ENCODE assay signal across 8 cellular contexts in genomic region chr17:74430706-74431567, GRCh38. TPM values are rescaled to one million over a fixed set of nuclear protein-coding genes. Genes with fewer than 3 reads are reported as not detected.
DNase-seq lines count a peak whose midpoint lies in the region; ATAC-seq and TF ChIP-seq lines count a peak whose summit lies in the region.

No MANE protein-coding gene starts in this region.

- intact Hi-C loops in upper lobe of right lung (cut with DNase I), result no loop called here

- H3K36me3 ChIP-seq in HUES48 (ENCODE audit: control insufficient read depth, insufficient read depth, low read length) (no peaks in the 10 kb centered on the region), upper lobe of right lung (no peaks in the 10 kb centered on the region)

- DNase-seq in AG08395 (ENCODE audit: low spot score), result peak; percentile 81
- peak; percentile 41 for DNase-seq in RPMI8226
- DNase-seq in epithelial cell of esophagus (ENCODE audit: low read depth), result peak; percentile 68
- peak; percentile 49 to 75 for DNase-seq in mesothelial cell of epicardium (ENCODE audit: low spot score in 2 of 2, unreplicated experiment in 2 of 2)
- peak; percentile 96 for DNase-seq in upper lobe of right lung

- H3K9me3 Mint-ChIP-seq in mesothelial cell of epicardium, result no peaks in the 10 kb centered on the region

- H3K4me3 ChIP-seq in HUES48 (ENCODE audit: low read depth, low read length), result peak overlapping the region; percentile 65
- peak overlapping the region; percentile 51 for H3K4me3 ChIP-seq in epithelial cell of esophagus (ENCODE audit: low read length)
- peak overlapping the region; percentile 65 for H3K4me3 ChIP-seq in upper lobe of right lung

- peaks cover 4% of the 10 kb centered on the region for H3K27me3 Mint-ChIP-seq in mesothelial cell of epicardium (ENCODE audit: low read depth)

- peak; percentile 50 for ATAC-seq in GM18502 (IDR thresholded peaks at IDR 0.05; ENCODE audit: poor library complexity, unreplicated experiment)
- peak; percentile 77 for ATAC-seq in upper lobe of right lung
- ATAC-seq in GM21390 (IDR thresholded peaks at IDR 0.05; ENCODE audit: unreplicated experiment), result no peak

- no peak for TF ChIP-seq CTCF in epithelial cell of esophagus (IDR thresholded peaks at IDR 0.05; ENCODE audit: insufficient read depth, low read depth, low read length, missing control alignments)
- TF ChIP-seq CTCF in mesothelial cell of epicardium (IDR thresholded peaks at IDR 0.05; ENCODE audit: unreplicated experiment), result no peak
- no peak for TF ChIP-seq CTCF in upper lobe of right lung (IDR thresholded peaks at IDR 0.05)

- H3K27me3 ChIP-seq in HUES48 (ENCODE audit: control insufficient read depth, insufficient read depth, low read length) (peaks cover 48% of the 10 kb centered on the region), upper lobe of right lung (peaks cover 23% of the 10 kb centered on the region)

- H3K27ac ChIP-seq in HUES48 (ENCODE audit: low read depth, low read length) (peak overlapping the region; percentile 81), upper lobe of right lung (peak overlapping the region; percentile 95)

- H3K4me1 Mint-ChIP-seq in mesothelial cell of epicardium, result peaks cover 45% of the 10 kb centered on the region

- H3K9ac ChIP-seq in HUES48 (ENCODE audit: low read depth, low read length), result peak overlapping the region; percentile 48; the same call in 1 of the 2 replicates

- H3K36me3 Mint-ChIP-seq in mesothelial cell of epicardium, result no peaks in the 10 kb centered on the region

- H3K4me3 Mint-ChIP-seq in mesothelial cell of epicardium, result peak overlapping the region; percentile 80

- H3K27ac Mint-ChIP-seq in mesothelial cell of epicardium, result peak overlapping the region; percentile 92

- no peaks in the 10 kb centered on the region for H3K9me3 ChIP-seq in HUES48 (ENCODE audit: control insufficient read depth, insufficient read depth, low read length)
- no peaks in the 10 kb centered on the region for H3K9me3 ChIP-seq in upper lobe of right lung

- peaks cover 36% of the 10 kb centered on the region for H3K4me1 ChIP-seq in HUES48 (ENCODE audit: control insufficient read depth, insufficient read depth, low read length)
- H3K4me1 ChIP-seq in upper lobe of right lung, result peaks cover 17% of the 10 kb centered on the region

RNA-seq across cellular contexts. Expression of gene GPRC5C, which starts 1.0 kb away (rescaled TPM):
- total RNA-seq in mesothelial cell of epicardium (37.2 to 44.2 TPM (median 38.7 TPM) in 3 replicates), upper lobe of right lung (48.6 TPM)

RNA-seq across cellular contexts. Expression of gene CD300A, which starts 35.5 kb away (rescaled TPM):
- total RNA-seq in mesothelial cell of epicardium (not detected in 3 replicates), upper lobe of right lung (17.5 TPM)

Comparison
In these comparisons a context has a peak if more than half of its experiments do, and no peak if none do; other contexts are left out.
1. DNase-seq: peak in every context shown above with its lines; median percentile 96 in upper lobe of right lung; 81 in AG08395; 68 in epithelial cell of esophagus; 62 in mesothelial cell of epicardium; 41 in RPMI8226.
2. RNA of gene CD300A, which starts 35.5 kb away (total RNA-seq): 17.5 TPM in upper lobe of right lung (single experiment); not detected in mesothelial cell of epicardium; every median in the first group is over 10 times any median in the second.
3. Peak in every context shown above with its lines, with median percentiles within 50 percentile points of each other: H3K4me3 ChIP-seq.